ENCODE assay signal across 1 cellular context in the genomic region with DNA sequence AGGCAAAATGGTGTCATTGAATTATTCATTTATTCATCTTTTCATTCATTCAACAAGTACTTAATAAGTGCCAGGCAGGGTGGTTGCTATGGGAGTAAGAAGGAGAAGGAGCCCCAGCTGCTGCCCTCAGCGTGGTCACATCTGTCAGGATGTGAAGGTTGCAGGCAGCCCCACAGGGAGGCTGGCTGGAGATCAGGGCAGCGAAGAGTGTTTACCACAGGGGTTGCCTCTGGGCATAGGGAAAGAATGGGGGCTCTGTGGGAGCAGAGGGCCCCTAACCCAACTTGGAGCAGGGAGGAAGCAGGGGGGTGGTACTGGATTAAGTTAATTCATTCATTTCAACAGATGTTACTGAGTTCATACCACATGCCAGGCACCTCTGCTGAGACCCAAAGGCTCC.
TF ChIP-seq lines count a peak whose summit lies in the region.

No MANE protein-coding gene starts in this region.

TF ChIP-seq in GM23338, 12 proteins besides CTCF, POLR2A, EP300 and RAD21:
- no peak for TF ChIP-seq JUNB (IDR thresholded peaks at IDR 0.05; ENCODE audit: unreplicated experiment)
- TF ChIP-seq POLR2AphosphoS5 (IDR thresholded peaks at IDR 0.05; ENCODE audit: low read depth), result no peak
- TF ChIP-seq ZNF114 (CRISPR knock-in tag; IDR thresholded peaks at IDR 0.05), result no peak
- no peak for TF ChIP-seq ZNF331 (CRISPR knock-in tag; IDR thresholded peaks at IDR 0.05; ENCODE audit: low read depth)
- TF ChIP-seq, protein P1, sequence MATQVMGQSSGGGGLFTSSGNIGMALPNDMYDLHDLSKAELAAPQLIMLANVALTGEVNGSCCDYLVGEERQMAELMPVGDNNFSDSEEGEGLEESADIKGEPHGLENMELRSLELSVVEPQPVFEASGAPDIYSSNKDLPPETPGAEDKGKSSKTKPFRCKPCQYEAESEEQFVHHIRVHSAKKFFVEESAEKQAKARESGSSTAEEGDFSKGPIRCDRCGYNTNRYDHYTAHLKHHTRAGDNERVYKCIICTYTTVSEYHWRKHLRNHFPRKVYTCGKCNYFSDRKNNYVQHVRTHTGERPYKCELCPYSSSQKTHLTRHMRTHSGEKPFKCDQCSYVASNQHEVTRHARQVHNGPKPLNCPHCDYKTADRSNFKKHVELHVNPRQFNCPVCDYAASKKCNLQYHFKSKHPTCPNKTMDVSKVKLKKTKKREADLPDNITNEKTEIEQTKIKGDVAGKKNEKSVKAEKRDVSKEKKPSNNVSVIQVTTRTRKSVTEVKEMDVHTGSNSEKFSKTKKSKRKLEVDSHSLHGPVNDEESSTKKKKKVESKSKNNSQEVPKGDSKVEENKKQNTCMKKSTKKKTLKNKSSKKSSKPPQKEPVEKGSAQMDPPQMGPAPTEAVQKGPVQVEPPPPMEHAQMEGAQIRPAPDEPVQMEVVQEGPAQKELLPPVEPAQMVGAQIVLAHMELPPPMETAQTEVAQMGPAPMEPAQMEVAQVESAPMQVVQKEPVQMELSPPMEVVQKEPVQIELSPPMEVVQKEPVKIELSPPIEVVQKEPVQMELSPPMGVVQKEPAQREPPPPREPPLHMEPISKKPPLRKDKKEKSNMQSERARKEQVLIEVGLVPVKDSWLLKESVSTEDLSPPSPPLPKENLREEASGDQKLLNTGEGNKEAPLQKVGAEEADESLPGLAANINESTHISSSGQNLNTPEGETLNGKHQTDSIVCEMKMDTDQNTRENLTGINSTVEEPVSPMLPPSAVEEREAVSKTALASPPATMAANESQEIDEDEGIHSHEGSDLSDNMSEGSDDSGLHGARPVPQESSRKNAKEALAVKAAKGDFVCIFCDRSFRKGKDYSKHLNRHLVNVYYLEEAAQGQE (IDR thresholded peaks at IDR 0.05; ENCODE audit: unreplicated experiment), result no peak
- no peak for TF ChIP-seq NANOG (IDR thresholded peaks at IDR 0.05; ENCODE audit: borderline replicate concordance)
- TF ChIP-seq, protein P2, sequence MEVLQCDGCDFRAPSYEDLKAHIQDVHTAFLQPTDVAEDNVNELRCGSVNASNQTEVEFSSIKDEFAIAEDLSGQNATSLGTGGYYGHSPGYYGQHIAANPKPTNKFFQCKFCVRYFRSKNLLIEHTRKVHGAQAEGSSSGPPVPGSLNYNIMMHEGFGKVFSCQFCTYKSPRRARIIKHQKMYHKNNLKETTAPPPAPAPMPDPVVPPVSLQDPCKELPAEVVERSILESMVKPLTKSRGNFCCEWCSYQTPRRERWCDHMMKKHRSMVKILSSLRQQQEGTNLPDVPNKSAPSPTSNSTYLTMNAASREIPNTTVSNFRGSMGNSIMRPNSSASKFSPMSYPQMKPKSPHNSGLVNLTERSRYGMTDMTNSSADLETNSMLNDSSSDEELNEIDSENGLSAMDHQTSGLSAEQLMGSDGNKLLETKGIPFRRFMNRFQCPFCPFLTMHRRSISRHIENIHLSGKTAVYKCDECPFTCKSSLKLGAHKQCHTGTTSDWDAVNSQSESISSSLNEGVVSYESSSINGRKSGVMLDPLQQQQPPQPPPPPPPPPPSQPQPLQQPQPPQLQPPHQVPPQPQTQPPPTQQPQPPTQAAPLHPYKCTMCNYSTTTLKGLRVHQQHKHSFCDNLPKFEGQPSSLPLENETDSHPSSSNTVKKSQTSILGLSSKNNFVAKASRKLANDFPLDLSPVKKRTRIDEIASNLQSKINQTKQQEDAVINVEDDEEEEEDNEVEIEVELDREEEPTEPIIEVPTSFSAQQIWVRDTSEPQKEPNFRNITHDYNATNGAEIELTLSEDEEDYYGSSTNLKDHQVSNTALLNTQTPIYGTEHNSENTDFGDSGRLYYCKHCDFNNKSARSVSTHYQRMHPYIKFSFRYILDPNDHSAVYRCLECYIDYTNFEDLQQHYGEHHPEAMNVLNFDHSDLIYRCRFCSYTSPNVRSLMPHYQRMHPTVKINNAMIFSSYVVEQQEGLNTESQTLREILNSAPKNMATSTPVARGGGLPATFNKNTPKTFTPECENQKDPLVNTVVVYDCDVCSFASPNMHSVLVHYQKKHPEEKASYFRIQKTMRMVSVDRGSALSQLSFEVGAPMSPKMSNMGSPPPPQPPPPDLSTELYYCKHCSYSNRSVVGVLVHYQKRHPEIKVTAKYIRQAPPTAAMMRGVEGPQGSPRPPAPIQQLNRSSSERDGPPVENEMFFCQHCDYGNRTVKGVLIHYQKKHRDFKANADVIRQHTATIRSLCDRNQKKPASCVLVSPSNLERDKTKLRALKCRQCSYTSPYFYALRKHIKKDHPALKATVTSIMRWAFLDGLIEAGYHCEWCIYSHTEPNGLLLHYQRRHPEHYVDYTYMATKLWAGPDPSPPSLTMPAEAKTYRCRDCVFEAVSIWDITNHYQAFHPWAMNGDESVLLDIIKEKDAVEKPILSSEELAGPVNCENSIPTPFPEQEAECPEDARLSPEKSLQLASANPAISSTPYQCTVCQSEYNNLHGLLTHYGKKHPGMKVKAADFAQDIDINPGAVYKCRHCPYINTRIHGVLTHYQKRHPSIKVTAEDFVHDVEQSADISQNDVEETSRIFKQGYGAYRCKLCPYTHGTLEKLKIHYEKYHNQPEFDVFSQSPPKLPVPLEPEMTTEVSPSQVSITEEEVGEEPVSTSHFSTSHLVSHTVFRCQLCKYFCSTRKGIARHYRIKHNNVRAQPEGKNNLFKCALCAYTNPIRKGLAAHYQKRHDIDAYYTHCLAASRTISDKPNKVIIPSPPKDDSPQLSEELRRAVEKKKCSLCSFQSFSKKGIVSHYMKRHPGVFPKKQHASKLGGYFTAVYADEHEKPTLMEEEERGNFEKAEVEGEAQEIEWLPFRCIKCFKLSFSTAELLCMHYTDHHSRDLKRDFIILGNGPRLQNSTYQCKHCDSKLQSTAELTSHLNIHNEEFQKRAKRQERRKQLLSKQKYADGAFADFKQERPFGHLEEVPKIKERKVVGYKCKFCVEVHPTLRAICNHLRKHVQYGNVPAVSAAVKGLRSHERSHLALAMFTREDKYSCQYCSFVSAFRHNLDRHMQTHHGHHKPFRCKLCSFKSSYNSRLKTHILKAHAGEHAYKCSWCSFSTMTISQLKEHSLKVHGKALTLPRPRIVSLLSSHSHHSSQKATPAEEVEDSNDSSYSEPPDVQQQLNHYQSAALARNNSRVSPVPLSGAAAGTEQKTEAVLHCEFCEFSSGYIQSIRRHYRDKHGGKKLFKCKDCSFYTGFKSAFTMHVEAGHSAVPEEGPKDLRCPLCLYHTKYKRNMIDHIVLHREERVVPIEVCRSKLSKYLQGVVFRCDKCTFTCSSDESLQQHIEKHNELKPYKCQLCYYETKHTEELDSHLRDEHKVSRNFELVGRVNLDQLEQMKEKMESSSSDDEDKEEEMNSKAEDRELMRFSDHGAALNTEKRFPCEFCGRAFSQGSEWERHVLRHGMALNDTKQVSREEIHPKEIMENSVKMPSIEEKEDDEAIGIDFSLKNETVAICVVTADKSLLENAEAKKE (CRISPR knock-in tag; IDR thresholded peaks at IDR 0.05), result no peak
- TF ChIP-seq CREB1 (CRISPR knock-in tag; IDR thresholded peaks at IDR 0.05; ENCODE audit: low read depth), result no peak
- no peak for TF ChIP-seq STAT1 (IDR thresholded peaks at IDR 0.05; ENCODE audit: unreplicated experiment)
- TF ChIP-seq, protein P3, sequence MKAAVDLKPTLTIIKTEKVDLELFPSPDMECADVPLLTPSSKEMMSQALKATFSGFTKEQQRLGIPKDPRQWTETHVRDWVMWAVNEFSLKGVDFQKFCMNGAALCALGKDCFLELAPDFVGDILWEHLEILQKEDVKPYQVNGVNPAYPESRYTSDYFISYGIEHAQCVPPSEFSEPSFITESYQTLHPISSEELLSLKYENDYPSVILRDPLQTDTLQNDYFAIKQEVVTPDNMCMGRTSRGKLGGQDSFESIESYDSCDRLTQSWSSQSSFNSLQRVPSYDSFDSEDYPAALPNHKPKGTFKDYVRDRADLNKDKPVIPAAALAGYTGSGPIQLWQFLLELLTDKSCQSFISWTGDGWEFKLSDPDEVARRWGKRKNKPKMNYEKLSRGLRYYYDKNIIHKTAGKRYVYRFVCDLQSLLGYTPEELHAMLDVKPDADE (IDR thresholded peaks at IDR 0.05), result no peak
